Comparison of ENCODE assay signal across 10 cellular contexts in genomic region chr5:39367711-39368110, GRCh38. TPM values are rescaled to one million over a fixed set of nuclear protein-coding genes. Genes with fewer than 3 reads are reported as not detected.
"Had no signal": no experiment of that assay in that cellular context is flagged by ENCODE, and none has a peak within 500 bp of the region (broad histone marks: within the 10 kb centered on the region; RNA-seq: fewer than 3 reads in every experiment).

No MANE protein-coding gene starts in this region.

- DNase-seq: H9, HCEC 1CT, KBM-7 had no signal

- H3K4me3 ChIP-seq: GM23338 had no signal

- H3K36me3 Mint-ChIP-seq: IgD-negative memory B cell had no signal

- ATAC-seq: GM23338, HepG2 had no signal

- H3K4me1 Mint-ChIP-seq: IgD-negative memory B cell had no signal

- H3K4me3 Mint-ChIP-seq: GM23338, H9, IgD-negative memory B cell had no signal

- FAIRE-seq: H1, H54, HepG2 had no signal

- H3K4me2 ChIP-seq: GM23338 had no signal

- H3K27ac Mint-ChIP-seq: GM23338, H9, IgD-negative memory B cell had no signal

- H3K27ac ChIP-seq: HL-60 had no signal

- H2AFZ ChIP-seq: GM23338 had no signal

- H3K9me3 Mint-ChIP-seq: GM23338, H9 had no signal

RNA-seq across cellular contexts. Expression of gene C9, which starts 3.4 kb away (rescaled TPM):
- total RNA-seq: GM23338, H1, H9, HepG2, HT1080 had no signal
- polyA plus RNA-seq: GM23338, H1, HepG2, IgD-negative memory B cell had no signal
